Comparison of ENCODE assay signal across 23 cellular contexts in the genomic region with DNA sequence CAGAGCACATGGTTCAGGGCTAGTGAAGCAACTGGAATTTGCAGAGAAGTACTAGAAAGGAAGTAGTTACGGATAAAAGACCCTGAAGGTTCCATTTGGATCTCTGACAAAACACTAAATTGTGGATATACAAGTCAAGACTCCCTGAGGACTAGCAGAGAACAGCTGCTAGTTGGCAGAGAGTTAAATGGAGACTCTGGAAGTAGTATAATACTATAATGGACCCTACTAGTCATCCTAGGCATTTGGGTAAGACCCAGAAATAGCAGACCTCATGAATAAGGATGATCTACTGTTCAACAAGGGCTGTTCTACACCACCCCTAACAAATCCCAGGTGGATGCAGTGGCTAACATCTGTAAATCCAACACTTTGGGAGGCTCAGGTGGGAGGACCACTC.
"Had no signal": no experiment of that assay in that cellular context is flagged by ENCODE, and none has a peak within 500 bp of the region (broad histone marks: within the 10 kb centered on the region; RNA-seq: fewer than 3 reads in every experiment).

No MANE protein-coding gene starts in this region.

- H3K4me1 Mint-ChIP-seq: neural progenitor cell had no signal

- H3K4me1 ChIP-seq: lower lobe of right lung, neural progenitor cell, transverse colon, vagina had no signal

- H3K27ac Mint-ChIP-seq: neural progenitor cell had no signal

- H3K4me3 Mint-ChIP-seq: effector memory CD8-positive, alpha-beta T cell; naive thymus-derived CD4-positive, alpha-beta T cell; nephron; neural progenitor cell had no signal

- H3K9ac ChIP-seq: neural progenitor cell had no signal

- H2AFZ ChIP-seq: neural progenitor cell had no signal

- H3K27ac ChIP-seq: gastrocnemius medialis, lower lobe of right lung, neural progenitor cell, ovary, right lobe of liver, transverse colon, vagina had no signal

- H3K27me3 Mint-ChIP-seq: effector memory CD8-positive, alpha-beta T cell; naive thymus-derived CD4-positive, alpha-beta T cell had no signal

- H3K27me3 ChIP-seq: gastrocnemius medialis, neural progenitor cell, ovary, right lobe of liver, transverse colon, vagina had no signal

- H3K4me2 ChIP-seq: neural progenitor cell, smooth muscle cell had no signal

- DNase-seq: cortex of kidney; effector memory CD8-positive, alpha-beta T cell; foreskin fibroblast; gastrocnemius medialis; head of caudate nucleus; left ventricle myocardium superior; lower lobe of right lung; naive thymus-derived CD4-positive, alpha-beta T cell; nucleus accumbens; ovary; posterior cingulate gyrus; retina; right lobe of liver; stimulated activated CD4-positive, alpha-beta T cell treated with anti-CD3 and anti-CD28 coated beads, Interleukin-12 subunit alpha, Interleukin-12 subunit beta, amount 100 ng/mL, for 4 hours; stimulated activated CD4-positive, alpha-beta T cell treated with anti-CD3 and anti-CD28 coated beads, Interleukin-1b, Interleukin-23, amount 100 ng/mL, for 48 hours; stimulated activated CD4-positive, alpha-beta T cell treated with anti-CD3 and anti-CD28 coated beads, Interleukin-4, amount 100 ng/mL, for 1 hour; stimulated activated CD8-positive, alpha-beta memory T cell treated with anti-CD3 and anti-CD28 coated beads, Interleukin-4, amount 100 ng/mL, for 48 hours; stimulated activated naive CD4-positive, alpha-beta T cell; transverse colon had no signal

- ATAC-seq: effector memory CD8-positive, alpha-beta T cell; gastrocnemius medialis; left ventricle myocardium superior; lower lobe of right lung; naive thymus-derived CD4-positive, alpha-beta T cell; right lobe of liver had no signal

- H3K4me3 ChIP-seq: gastrocnemius medialis, lower lobe of right lung, neural progenitor cell, ovary, right lobe of liver, smooth muscle cell, transverse colon, vagina had no signal

- H3K9me3 ChIP-seq: gastrocnemius medialis, lower lobe of right lung, ovary, right lobe of liver, transverse colon, vagina had no signal

- H3K9me3 Mint-ChIP-seq: effector memory CD8-positive, alpha-beta T cell; naive thymus-derived CD4-positive, alpha-beta T cell; nephron; neural progenitor cell had no signal

- H3K36me3 ChIP-seq: ovary had no signal
